Comparison of ENCODE assay signal across 1 cellular context in the genomic region with DNA sequence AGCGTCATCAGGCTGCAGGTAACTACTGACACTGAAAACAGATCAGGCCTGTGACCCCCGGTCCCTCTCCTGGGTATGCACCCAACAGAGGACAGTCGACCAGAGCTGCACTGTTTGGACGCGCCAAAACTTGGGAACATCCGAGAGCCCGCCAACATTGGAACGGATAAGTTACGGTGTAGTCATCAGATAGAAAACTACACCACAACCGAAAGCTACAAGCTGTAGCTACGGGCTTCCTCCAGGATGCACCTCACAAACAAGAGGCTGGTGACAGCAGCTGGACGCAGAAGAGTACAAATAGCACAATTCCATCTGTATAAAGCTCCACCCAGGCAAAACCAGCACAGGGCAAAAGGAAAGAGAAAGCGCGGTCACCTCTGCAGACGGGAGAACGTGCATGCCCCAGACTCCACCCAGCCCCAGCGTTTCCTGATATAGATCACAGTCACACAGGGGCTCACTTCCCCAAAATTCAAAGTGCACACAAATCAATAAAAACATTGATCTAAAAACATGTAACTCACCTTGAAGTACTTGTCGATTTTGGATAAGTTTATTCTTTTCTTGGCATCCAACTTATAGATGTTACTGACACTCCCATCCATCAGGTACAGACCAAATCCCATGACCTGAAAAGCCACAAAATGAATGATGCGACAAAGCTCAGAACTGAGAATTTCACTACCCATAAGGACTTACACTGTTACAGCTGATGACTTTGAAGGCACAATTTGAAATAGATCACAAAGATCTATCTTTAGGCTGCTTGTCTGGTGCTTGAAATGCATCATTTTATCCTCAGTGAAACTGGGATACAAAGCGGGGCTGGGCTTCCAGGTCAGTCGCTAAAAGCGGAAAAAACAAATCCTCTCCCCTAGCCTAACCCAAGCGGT.
TF ChIP-seq lines count a peak whose summit lies in the region.

No MANE protein-coding gene starts in this region.

TF ChIP-seq in GM23338, 12 proteins besides CTCF, POLR2A, EP300 and RAD21 (continued from another document):
- TF ChIP-seq, protein P1, sequence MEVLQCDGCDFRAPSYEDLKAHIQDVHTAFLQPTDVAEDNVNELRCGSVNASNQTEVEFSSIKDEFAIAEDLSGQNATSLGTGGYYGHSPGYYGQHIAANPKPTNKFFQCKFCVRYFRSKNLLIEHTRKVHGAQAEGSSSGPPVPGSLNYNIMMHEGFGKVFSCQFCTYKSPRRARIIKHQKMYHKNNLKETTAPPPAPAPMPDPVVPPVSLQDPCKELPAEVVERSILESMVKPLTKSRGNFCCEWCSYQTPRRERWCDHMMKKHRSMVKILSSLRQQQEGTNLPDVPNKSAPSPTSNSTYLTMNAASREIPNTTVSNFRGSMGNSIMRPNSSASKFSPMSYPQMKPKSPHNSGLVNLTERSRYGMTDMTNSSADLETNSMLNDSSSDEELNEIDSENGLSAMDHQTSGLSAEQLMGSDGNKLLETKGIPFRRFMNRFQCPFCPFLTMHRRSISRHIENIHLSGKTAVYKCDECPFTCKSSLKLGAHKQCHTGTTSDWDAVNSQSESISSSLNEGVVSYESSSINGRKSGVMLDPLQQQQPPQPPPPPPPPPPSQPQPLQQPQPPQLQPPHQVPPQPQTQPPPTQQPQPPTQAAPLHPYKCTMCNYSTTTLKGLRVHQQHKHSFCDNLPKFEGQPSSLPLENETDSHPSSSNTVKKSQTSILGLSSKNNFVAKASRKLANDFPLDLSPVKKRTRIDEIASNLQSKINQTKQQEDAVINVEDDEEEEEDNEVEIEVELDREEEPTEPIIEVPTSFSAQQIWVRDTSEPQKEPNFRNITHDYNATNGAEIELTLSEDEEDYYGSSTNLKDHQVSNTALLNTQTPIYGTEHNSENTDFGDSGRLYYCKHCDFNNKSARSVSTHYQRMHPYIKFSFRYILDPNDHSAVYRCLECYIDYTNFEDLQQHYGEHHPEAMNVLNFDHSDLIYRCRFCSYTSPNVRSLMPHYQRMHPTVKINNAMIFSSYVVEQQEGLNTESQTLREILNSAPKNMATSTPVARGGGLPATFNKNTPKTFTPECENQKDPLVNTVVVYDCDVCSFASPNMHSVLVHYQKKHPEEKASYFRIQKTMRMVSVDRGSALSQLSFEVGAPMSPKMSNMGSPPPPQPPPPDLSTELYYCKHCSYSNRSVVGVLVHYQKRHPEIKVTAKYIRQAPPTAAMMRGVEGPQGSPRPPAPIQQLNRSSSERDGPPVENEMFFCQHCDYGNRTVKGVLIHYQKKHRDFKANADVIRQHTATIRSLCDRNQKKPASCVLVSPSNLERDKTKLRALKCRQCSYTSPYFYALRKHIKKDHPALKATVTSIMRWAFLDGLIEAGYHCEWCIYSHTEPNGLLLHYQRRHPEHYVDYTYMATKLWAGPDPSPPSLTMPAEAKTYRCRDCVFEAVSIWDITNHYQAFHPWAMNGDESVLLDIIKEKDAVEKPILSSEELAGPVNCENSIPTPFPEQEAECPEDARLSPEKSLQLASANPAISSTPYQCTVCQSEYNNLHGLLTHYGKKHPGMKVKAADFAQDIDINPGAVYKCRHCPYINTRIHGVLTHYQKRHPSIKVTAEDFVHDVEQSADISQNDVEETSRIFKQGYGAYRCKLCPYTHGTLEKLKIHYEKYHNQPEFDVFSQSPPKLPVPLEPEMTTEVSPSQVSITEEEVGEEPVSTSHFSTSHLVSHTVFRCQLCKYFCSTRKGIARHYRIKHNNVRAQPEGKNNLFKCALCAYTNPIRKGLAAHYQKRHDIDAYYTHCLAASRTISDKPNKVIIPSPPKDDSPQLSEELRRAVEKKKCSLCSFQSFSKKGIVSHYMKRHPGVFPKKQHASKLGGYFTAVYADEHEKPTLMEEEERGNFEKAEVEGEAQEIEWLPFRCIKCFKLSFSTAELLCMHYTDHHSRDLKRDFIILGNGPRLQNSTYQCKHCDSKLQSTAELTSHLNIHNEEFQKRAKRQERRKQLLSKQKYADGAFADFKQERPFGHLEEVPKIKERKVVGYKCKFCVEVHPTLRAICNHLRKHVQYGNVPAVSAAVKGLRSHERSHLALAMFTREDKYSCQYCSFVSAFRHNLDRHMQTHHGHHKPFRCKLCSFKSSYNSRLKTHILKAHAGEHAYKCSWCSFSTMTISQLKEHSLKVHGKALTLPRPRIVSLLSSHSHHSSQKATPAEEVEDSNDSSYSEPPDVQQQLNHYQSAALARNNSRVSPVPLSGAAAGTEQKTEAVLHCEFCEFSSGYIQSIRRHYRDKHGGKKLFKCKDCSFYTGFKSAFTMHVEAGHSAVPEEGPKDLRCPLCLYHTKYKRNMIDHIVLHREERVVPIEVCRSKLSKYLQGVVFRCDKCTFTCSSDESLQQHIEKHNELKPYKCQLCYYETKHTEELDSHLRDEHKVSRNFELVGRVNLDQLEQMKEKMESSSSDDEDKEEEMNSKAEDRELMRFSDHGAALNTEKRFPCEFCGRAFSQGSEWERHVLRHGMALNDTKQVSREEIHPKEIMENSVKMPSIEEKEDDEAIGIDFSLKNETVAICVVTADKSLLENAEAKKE (CRISPR knock-in tag; IDR thresholded peaks at IDR 0.05) = no peak
